12 cellular contexts compared by ENCODE assay signal in the genomic region with DNA sequence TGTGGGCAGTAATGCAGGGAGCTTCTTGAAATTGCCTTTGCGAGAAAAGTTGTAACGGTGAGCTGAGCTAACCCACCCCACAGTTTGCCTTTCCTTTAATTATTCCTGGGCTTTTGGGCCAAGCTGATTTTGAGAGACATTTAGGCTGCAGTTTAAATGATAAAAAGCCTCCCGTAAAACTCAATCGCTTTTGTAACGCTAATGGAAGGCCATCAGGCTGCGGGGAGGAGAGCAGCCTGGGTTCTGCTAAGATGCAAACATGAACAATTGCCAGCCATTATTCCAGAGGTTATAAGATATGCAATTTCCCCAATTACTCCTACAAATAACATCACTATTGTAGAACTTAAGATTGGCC.
DNase-seq lines count a peak whose midpoint lies in the region; ATAC-seq and TF ChIP-seq lines count a peak whose summit lies in the region.
"Had no signal": no experiment of that assay in that cellular context is flagged by ENCODE, and none has a peak within 500 bp of the region (broad histone marks: within the 10 kb centered on the region; RNA-seq: fewer than 3 reads in every experiment).

No MANE protein-coding gene starts in this region.

- H3K27ac ChIP-seq in DND-41 (ENCODE audit: low read length) (peak overlapping the region; percentile 88), hepatocyte (peak overlapping the region; percentile 25), skin epidermis (peak overlapping the region in 15 of 21 experiments; percentile 33 to 89 (median 59))

- H3K27me3 ChIP-seq in DND-41 (ENCODE audit: insufficient read depth, low read length, poor library complexity) (no peaks in the 10 kb centered on the region), Loucy (ENCODE audit: insufficient read depth, low read length, poor library complexity, severe bottlenecking) (no peaks in the 10 kb centered on the region), hepatocyte (no peaks in the 10 kb centered on the region)
- H3K27me3 ChIP-seq: left lung had no signal

- H3K9ac ChIP-seq in DND-41 (ENCODE audit: low read depth, low read length) (peak overlapping the region; percentile 50), Loucy (ENCODE audit: low read depth, low read length, poor library complexity, severe bottlenecking) (no peak overlapping the region)

- TF ChIP-seq CTCF in DND-41 (IDR thresholded peaks at IDR 0.05; ENCODE audit: borderline replicate concordance, extremely low read depth, low read length, poor library complexity, severe bottlenecking) (no peak), Loucy (conservative IDR thresholded peaks at IDR 0.05; ENCODE audit: low read length) (no peak), hepatocyte (IDR thresholded peaks at IDR 0.05; ENCODE audit: poor library complexity) (no peak)

- DNase-seq in DND-41 (no peak), hepatocyte (ENCODE audit: low spot score) (no peak), NCI-H2081 (lab: John Stamatoyannopoulos, UW) (no peak), NCI-H128 (lab: John Stamatoyannopoulos, UW; ENCODE audit: unreplicated experiment) (no peak), NCI-H2081 treated with DMSO at 0.1 percent for 48 hours (lab: John Stamatoyannopoulos, UW) (no peak), AML-193 (lab: John Stamatoyannopoulos, UW) (no peak)
- DNase-seq: activated T-cell treated with anti-CD3 and anti-CD28 coated beads, Interleukin-2, amount 50 U/mL, for 1 hour; left lung; NCI-H69; PC-3 had no signal

- peak overlapping the region; percentile 65 for H3K4me2 ChIP-seq in DND-41 (ENCODE audit: insufficient read depth, low read length)
- peak overlapping the region; percentile 57 for H3K4me2 ChIP-seq in Loucy (ENCODE audit: low read depth, low read length, poor library complexity, severe bottlenecking)
- peak overlapping the region; percentile 2 for H3K4me2 ChIP-seq in hepatocyte

- H3K4me1 ChIP-seq in DND-41 (ENCODE audit: insufficient read depth, low read length) (peaks cover 26% of the 10 kb centered on the region), Loucy (ENCODE audit: insufficient read depth, low read length, poor library complexity, severe bottlenecking) (peaks cover 11% of the 10 kb centered on the region), hepatocyte (ENCODE audit: insufficient read depth) (peaks cover 13% of the 10 kb centered on the region)
- H3K4me1 ChIP-seq: left lung had no signal

- H3K36me3 ChIP-seq in DND-41 (ENCODE audit: insufficient read depth, low read length) = no peaks in the 10 kb centered on the region
- no peaks in the 10 kb centered on the region for H3K36me3 ChIP-seq in Loucy (ENCODE audit: insufficient read depth, low read length)
- no peaks in the 10 kb centered on the region for H3K36me3 ChIP-seq in hepatocyte (replicated peaks; ENCODE audit: insufficient read depth, low read depth)
- H3K36me3 ChIP-seq: left lung had no signal

- no peak for ATAC-seq in DND-41 (ENCODE audit: insufficient read depth, low read depth)
- ATAC-seq: PC-3 had no signal

- WGBS in hepatocyte (ENCODE audit: low lambda C conversion rate, missing lambda C conversion rate) = 41% methylated on average over 6 of the region's 6 CpGs

- no peaks in the 10 kb centered on the region for H3K79me2 ChIP-seq in DND-41 (ENCODE audit: insufficient read depth, low read length)
- H3K79me2 ChIP-seq in Loucy (ENCODE audit: insufficient read depth, low read length) = no peaks in the 10 kb centered on the region
- no peaks in the 10 kb centered on the region for H3K79me2 ChIP-seq in hepatocyte

- peak overlapping the region; percentile 59 for H2AFZ ChIP-seq in DND-41 (ENCODE audit: low read depth, low read length)
- H2AFZ ChIP-seq in Loucy (ENCODE audit: low read length) = no peak overlapping the region
- H2AFZ ChIP-seq in hepatocyte = peak overlapping the region; percentile 9

- H3K4me3 ChIP-seq in DND-41 (ENCODE audit: low read depth in 1 of 2, low read length in 2 of 2) (peak overlapping the region in 1 of 2 experiments; percentile 50; a peak in 2 of 4 replicates), Loucy (ENCODE audit: low read length, poor library complexity, severe bottlenecking) (peak overlapping the region; percentile 22), hepatocyte (no peak overlapping the region), skin epidermis (no peak overlapping the region)
- H3K4me3 ChIP-seq: left lung had no signal

- H4K20me1 ChIP-seq in DND-41 (ENCODE audit: insufficient read depth, low read length) (no peaks in the 10 kb centered on the region), Loucy (ENCODE audit: insufficient read depth, low read length, poor library complexity, severe bottlenecking) (no peaks in the 10 kb centered on the region), hepatocyte (ENCODE audit: insufficient read depth, poor library complexity, severe bottlenecking) (no peaks in the 10 kb centered on the region)

- no peaks in the 10 kb centered on the region for H3F3A ChIP-seq in Loucy (ENCODE audit: low read depth)

- H3K9me2 ChIP-seq in Loucy (replicated peaks; ENCODE audit: low read depth, low read length) = no peaks in the 10 kb centered on the region
- H3K9me2 ChIP-seq in hepatocyte (replicated peaks; ENCODE audit: insufficient read depth) = no peaks in the 10 kb centered on the region

- H3K9me3 ChIP-seq in DND-41 (ENCODE audit: insufficient read depth, low read length, severe bottlenecking) (no peaks in the 10 kb centered on the region), Loucy (ENCODE audit: insufficient read depth, low read depth, low read length) (no peaks in the 10 kb centered on the region; the same call in 1 of the 2 replicates), hepatocyte (ENCODE audit: low read depth) (no peaks in the 10 kb centered on the region)

Comparison
In these comparisons a context has a peak if more than half of its experiments do, and no peak if none do; other contexts are left out.
1. H3K27ac ChIP-seq: peak in every context shown above with its lines; median percentile 88 in DND-41; 59 in skin epidermis; 25 in hepatocyte.
2. H3K4me2 ChIP-seq: peak in every context shown above with its lines; median percentile 65 in DND-41; 57 in Loucy; 2 in hepatocyte.